ENCODE assay signal across 20 cellular contexts in the genomic region with DNA sequence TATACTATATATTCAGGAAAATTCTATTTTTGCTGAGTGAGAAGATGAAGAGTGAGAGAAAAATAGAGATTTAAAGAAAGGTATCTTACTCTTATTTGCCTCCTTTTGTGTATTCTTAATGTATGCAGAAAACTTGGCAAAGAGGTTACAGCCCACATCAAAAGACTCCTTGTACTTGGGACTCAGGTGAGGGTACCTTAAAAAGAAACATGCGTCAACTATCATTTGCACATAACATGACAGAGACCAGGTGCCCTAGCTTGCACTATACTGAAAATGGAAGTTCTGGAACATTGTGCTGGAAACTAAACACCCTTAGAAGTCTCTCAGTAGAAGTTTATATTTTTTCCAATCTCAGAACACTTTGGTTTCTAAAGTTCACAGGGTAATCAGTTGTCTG.
"Had no signal": no experiment of that assay in that cellular context is flagged by ENCODE, and none has a peak within 500 bp of the region (broad histone marks: within the 10 kb centered on the region; RNA-seq: fewer than 3 reads in every experiment).

No MANE protein-coding gene starts in this region.

- H3K4me1 ChIP-seq: SJSA1 had no signal

- H3K4me3 ChIP-seq: SJSA1, SK-N-MC had no signal

- H3K27ac ChIP-seq: SJSA1, SK-N-MC had no signal

- H3K36me3 ChIP-seq: SJSA1 had no signal

- H3K9me3 ChIP-seq: SJSA1 had no signal

- H3K27me3 ChIP-seq: SJSA1 had no signal

- FAIRE-seq: RCC 7860 had no signal

- DNase-seq: KBM-7, MV-4-11, NCI-H1048, NCI-H1105, NCI-H1417, NCI-H1436 treated with DMSO at 0.1 percent for 48 hours, NCI-H1694, NCI-H187 treated with DMSO at 0.1 percent for 48 hours, NCI-H2029 treated with DMSO at 0.1 percent for 48 hours, NCI-H2171 treated with DMSO at 0.1 percent for 48 hours, NCI-H345, NCI-H446 treated with DMSO at 0.1 percent for 48 hours, NCI-H510A treated with DMSO at 0.1 percent for 48 hours, NCI-H526, Right ventricle myocardium superior, RPMI8226, SIG-M5 had no signal
